8 cellular contexts compared by ENCODE assay signal in genomic region chr2:72887032-72887835, GRCh38. TPM values are rescaled to one million over a fixed set of nuclear protein-coding genes. Genes with fewer than 3 reads are reported as not detected.
DNase-seq lines count a peak whose midpoint lies in the region; ATAC-seq and TF ChIP-seq lines count a peak whose summit lies in the region.

TSS of gene SPR (plus strand) at chr2:72887408. CDS start at chr2:72887433, 25 bp downstream.

- WGBS in right lobe of liver (ENCODE audit: insufficient coverage, low coverage, low lambda C conversion rate, missing lambda C conversion rate) = no CpG with 5 or more reads among the region's 81 CpGs

- peak; percentile 64 for ATAC-seq in GM18870 (IDR thresholded peaks at IDR 0.05; ENCODE audit: unreplicated experiment)
- ATAC-seq in HG03095 (IDR thresholded peaks at IDR 0.05; ENCODE audit: unreplicated experiment) = peak; percentile 88
- peak; percentile 85 to 95 (median 92) for ATAC-seq in right lobe of liver

- no peaks in the 10 kb centered on the region for H3K9me3 ChIP-seq in duodenal mucosa (ENCODE audit: control insufficient read depth in 1 of 2, low read length in 2 of 2)
- no peaks in the 10 kb centered on the region for H3K9me3 ChIP-seq in right lobe of liver

- H3K27ac ChIP-seq in duodenal mucosa (ENCODE audit: low read depth, low read length) = peak within 1 kb of the TSS; percentile 65
- peak within 1 kb of the TSS; percentile 93 to 99 (median 95) for H3K27ac ChIP-seq in right lobe of liver

- H3K27me3 ChIP-seq in duodenal mucosa (ENCODE audit: control insufficient read depth in 1 of 2, insufficient read depth in 2 of 2, low read length in 2 of 2) (peaks cover 0 to 5% of the 10 kb centered on the region in 2 donors), right lobe of liver (no peaks in the 10 kb centered on the region)

- TF ChIP-seq CTCF in right lobe of liver (IDR thresholded peaks at IDR 0.05) = peak in 2 of 4 donors; percentile 4 to 7

- peak; percentile 76 for TF ChIP-seq POLR2A in right lobe of liver (IDR thresholded peaks at IDR 0.05)

- intact Hi-C loops in right lobe of liver (cut with DNase I) = no loop called here

- DNase-seq in AG08396 (ENCODE audit: low spot score) = peak; percentile 88
- peak; percentile 90 for DNase-seq in NCI-H345 (lab: John Stamatoyannopoulos, UW)
- DNase-seq in activated CD4-positive, alpha-beta T cell treated with anti-CD3 and anti-CD28 coated beads, Interleukin-2, amount 50 U/mL, for 24 hours (ENCODE audit: low read depth in 1 of 2, low spot score in 1 of 2) = peak; percentile 37 to 53
- DNase-seq in right lobe of liver = peak; percentile 91 to 94 (median 91)
- DNase-seq in stimulated activated CD4-positive, alpha-beta T cell treated with anti-CD3 and anti-CD28 coated beads, Interleukin-4, amount 100 ng/mL, for 24 hours = peak; percentile 68

- peaks cover 6 to 16% of the 10 kb centered on the region in 2 donors for H3K36me3 ChIP-seq in duodenal mucosa (ENCODE audit: control insufficient read depth in 1 of 2, insufficient read depth in 2 of 2, low read length in 2 of 2)
- H3K36me3 ChIP-seq in right lobe of liver = peaks cover 0 to 13% (median 4%) of the 10 kb centered on the region in 4 donors

- H3K4me3 ChIP-seq in duodenal mucosa (ENCODE audit: low read depth in 1 of 2, low read length in 2 of 2) = peak within 1 kb of the TSS; percentile 79 to 82
- H3K4me3 ChIP-seq in right lobe of liver = peak within 1 kb of the TSS; percentile 69 to 81 (median 78)

- H3K4me1 ChIP-seq in duodenal mucosa (ENCODE audit: control insufficient read depth in 1 of 2, insufficient read depth in 2 of 2, low read length in 2 of 2) (peaks cover 24% of the 10 kb centered on the region in 2 donors), right lobe of liver (peaks cover 0 to 31% (median 13%) of the 10 kb centered on the region in 4 donors)

- H3K9ac ChIP-seq in duodenal mucosa (ENCODE audit: low read depth in 1 of 2, low read length in 2 of 2) = peak within 1 kb of the TSS; percentile 70 to 79

RNA-seq across cellular contexts. Expression of gene SPR, which starts in this region (rescaled TPM):
- 10 to 100 TPM; 48.6 to 90.2 (median 68.5) TPM for total RNA-seq in right lobe of liver

Comparison
In these comparisons a context has a peak if more than half of its experiments do, and no peak if none do; other contexts are left out.
1. Peak in every context shown above with its lines: DNase-seq, ATAC-seq, H3K4me3 ChIP-seq and H3K27ac ChIP-seq.